10 cellular contexts compared by ENCODE assay signal in the genomic region with DNA sequence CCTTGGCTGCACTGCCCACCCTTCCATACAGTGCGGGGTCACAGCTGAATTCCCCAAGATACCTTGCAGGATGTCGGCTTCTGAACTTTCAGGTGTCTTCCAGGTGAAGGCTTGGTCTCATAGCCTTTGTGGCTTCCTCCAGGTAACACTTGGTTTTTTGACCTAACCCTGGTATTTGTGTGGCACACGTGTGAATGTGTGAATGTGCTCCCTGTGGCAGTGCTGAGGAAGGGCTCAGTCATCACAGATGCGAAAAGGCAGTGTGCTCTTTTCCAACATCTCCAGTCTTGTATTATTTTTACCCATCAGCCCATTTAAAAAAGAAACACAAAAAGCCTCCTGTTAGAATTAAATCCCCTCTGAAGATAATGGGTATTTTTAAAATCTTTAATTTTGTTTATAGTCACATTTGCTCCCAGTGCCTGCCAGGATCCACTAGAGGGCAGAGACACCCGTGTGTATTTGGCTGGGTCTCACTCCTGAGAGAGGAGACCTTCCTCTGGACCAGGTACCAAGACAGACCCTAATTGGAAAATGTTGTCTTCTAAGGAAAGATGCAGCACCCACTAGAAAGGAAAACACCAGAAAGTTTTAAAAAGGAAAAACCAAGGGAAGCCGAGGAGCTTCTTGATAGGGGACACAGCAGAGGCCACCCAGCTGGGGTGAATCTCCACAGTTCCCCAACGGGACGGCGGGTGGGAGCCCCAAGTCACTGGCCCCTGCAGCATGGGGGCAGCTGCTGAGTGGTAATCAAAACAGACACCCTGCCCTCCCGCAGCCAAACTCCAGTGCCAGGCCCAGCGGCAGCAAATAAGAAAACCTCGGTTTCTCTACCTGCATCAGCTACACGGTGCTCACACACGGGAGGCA. TPM values are rescaled to one million over a fixed set of nuclear protein-coding genes. Genes with fewer than 3 reads are reported as not detected.
DNase-seq lines count a peak whose midpoint lies in the region; ATAC-seq, FAIRE-seq and TF ChIP-seq lines count a peak whose summit lies in the region.
"Had no signal": no experiment of that assay in that cellular context is flagged by ENCODE, and none has a peak within 500 bp of the region (broad histone marks: within the 10 kb centered on the region; RNA-seq: fewer than 3 reads in every experiment).

No MANE protein-coding gene starts in this region.

- no peak overlapping the region for H3K4me3 ChIP-seq in HepG2 (replicated peaks in 1 of 3; ENCODE audit: insufficient read depth in 1 of 3, low read depth in 2 of 3, low read length in 3 of 3)

- no peaks in the 10 kb centered on the region for H3K9me3 ChIP-seq in HepG2 (ENCODE audit: low read length)

- TF ChIP-seq CTCF in HepG2 (CRISPR knock-in tag; IDR thresholded peaks at IDR 0.05) = peak; percentile 55

- intact Hi-C loops in HepG2 (cut with micrococcal nuclease; ENCODE audit: unreplicated experiment) = no loop called here

- no peaks in the 10 kb centered on the region for H3K36me3 ChIP-seq in HepG2 (replicated peaks in 1 of 2; ENCODE audit: control insufficient read depth in 1 of 2, insufficient read depth in 2 of 2, low read length in 2 of 2)

- TF ChIP-seq RAD21 in HepG2 (CRISPR knock-in tag; IDR thresholded peaks at IDR 0.05) = peak; percentile 33; the same call in 1 of the 2 replicates

- WGBS in HepG2 (ENCODE audit: low lambda C conversion rate) = 21% methylated on average over 14 of the region's 14 CpGs

- FAIRE-seq in HepG2 (lab: Jason Lieb, UNC) = no peak

- CTCF ChIA-PET in HepG2 (lab: Yijun Ruan, JAX; ENCODE audit: low intra/inter-chr PET ratio, low total read pairs) = interaction anchor here (0.8 to 3.1 kb wide), 4 partner anchors 123 to 618 kb away, joined by 4 to 22 read pairs (median 5); no protein-coding TSS in a partner anchor

- no TSS peak for BruUV-seq in HepG2 (replicated peaks; lab: Mats Ljungman, UMichigan)

- H3K27ac ChIP-seq in HepG2 (ENCODE audit: extremely low read length, insufficient read depth, low read length) = no peak overlapping the region

- in situ Hi-C loops in ACHN (cut with HindIII; ENCODE audit: low pct_ligation_motif_present, low pct_unique_long_range_greater_than_20kb, low sequenced_read_pairs) = no loop called here
- in situ Hi-C loops in HepG2 (cut with HindIII; ENCODE audit: extremely low pct_ligation_motif_present, low pct_unique_long_range_greater_than_20kb) = no loop called here

- H3K27me3 ChIP-seq in HepG2 (ENCODE audit: control insufficient read depth in 1 of 2, insufficient read depth in 2 of 2, low read length in 2 of 2) = peaks cover 2 to 9% of the 10 kb centered on the region in 2 experiments; a peak in 1 of 5 replicates

- no peak overlapping the region for H2AFZ ChIP-seq in HepG2 (ENCODE audit: low read length)

- no peak overlapping the region for H3K9ac ChIP-seq in HepG2 (ENCODE audit: insufficient read depth, low read depth, low read length)

- H3K4me2 ChIP-seq in HepG2 (ENCODE audit: low read depth, low read length) = no peak overlapping the region

- no peaks in the 10 kb centered on the region for H3K79me2 ChIP-seq in HepG2 (ENCODE audit: insufficient read depth, low read length)

- H3K4me1 ChIP-seq in HepG2 (ENCODE audit: insufficient read depth, low read length) = no peaks in the 10 kb centered on the region

- ATAC-seq in GM19397 (IDR thresholded peaks at IDR 0.05; ENCODE audit: unreplicated experiment) (peak; percentile 50), HepG2 (peak; percentile 76), GM21423 (IDR thresholded peaks at IDR 0.05; ENCODE audit: unreplicated experiment) (no peak)

- DNase-seq in ACHN (peak; percentile 39), astrocyte of the hippocampus (ENCODE audit: low read depth, low spot score) (peak; percentile 11), HepG2 (ENCODE audit: low spot score) (no peak), UCSD-AML1 (lab: John Stamatoyannopoulos, UW; ENCODE audit: unreplicated experiment) (no peak), SIG-M5 treated with dmso at 0.1 percent for 504 hours (lab: John Stamatoyannopoulos, UW; ENCODE audit: unreplicated experiment) (no peak), NCI-H2227 treated with DMSO at 0.1 percent for 48 hours (lab: John Stamatoyannopoulos, UW) (no peak)
- DNase-seq: hippocampal formation had no signal

- no peak for TF ChIP-seq POLR2A in HepG2 (IDR thresholded peaks at IDR 0.05; ENCODE audit: insufficient read depth in 1 of 2, low read depth in 2 of 2, low read length in 2 of 2)

- no peak for TF ChIP-seq EP300 in HepG2 (IDR thresholded peaks at IDR 0.05; ENCODE audit: low read depth in 2 of 2, low read length in 2 of 2)
- no peak for TF ChIP-seq EP300 in HepG2 (CRISPR knock-in tag; IDR thresholded peaks at IDR 0.05; ENCODE audit: borderline replicate concordance)

- H4K20me1 ChIP-seq in HepG2 (ENCODE audit: insufficient read depth, low read length) = no peaks in the 10 kb centered on the region

- POLR2A ChIA-PET in HepG2 (lab: Yijun Ruan, JAX) = no interaction called here

TF ChIP-seq in HepG2, 621 proteins besides CTCF, POLR2A, EP300 and RAD21:
- TF ChIP-seq SMC3 (IDR thresholded peaks at IDR 0.05; ENCODE audit: low read length) (peak; percentile 67), NAIF1 (CRISPR knock-in tag; IDR thresholded peaks at IDR 0.05; ENCODE audit: borderline replicate concordance) (no peak), STAG1 (CRISPR knock-in tag; IDR thresholded peaks at IDR 0.05) (peak; percentile 72)
TF ChIP-seq in HepG2: peak in this region for 2.

RNA-seq across cellular contexts. Expression of a gene that starts 27.7 kb away (rescaled TPM):
- total RNA-seq in HepG2 (2016; rRNA removed; fragmentation: Illumina TruSeq; extraction: Trizol) = 0.34 and 1.2 TPM in 2 replicates
- 0.53 TPM in 1 of 2 replicates, not detected in the other for total RNA-seq in HepG2 (2016; cell fraction: cytosol; rRNA removed; fragmentation: Illumina TruSeq; extraction: Trizol; ENCODE audit: low read depth)
- 0.56 and 0.84 TPM in 2 replicates for total RNA-seq in HepG2 (2016; cell fraction: insoluble cytoplasmic fraction; rRNA removed; fragmentation: Illumina TruSeq; extraction: Trizol)
- 0.28 and 0.40 TPM in 2 replicates for total RNA-seq in HepG2 (2016; cell fraction: membrane; rRNA removed; fragmentation: Illumina TruSeq; extraction: Trizol)
- total RNA-seq in HepG2 (2016; cell fraction: nucleus; rRNA removed; fragmentation: Illumina TruSeq; extraction: Trizol) = 0.53 and 0.62 TPM in 2 replicates
- polyA plus RNA-seq in HepG2 (2011; rRNA removed) = 3.5 and 3.9 TPM in 2 replicates
- polyA plus RNA-seq in HepG2 (2011; cell fraction: cytosol; rRNA removed) = 1.7 and 2.2 TPM in 2 replicates
- polyA plus RNA-seq in HepG2 (2011; cell fraction: nucleus; rRNA removed) = 3.6 and 4.3 TPM in 2 replicates
- 1.8 and 2.6 TPM in 2 replicates for polyA plus RNA-seq in HepG2 (2012)
- 0.07 and 0.27 TPM in 2 replicates for polyA plus RNA-seq in HepG2 (2016; cell fraction: cytosol; fragmentation: Illumina TruSeq; extraction: Trizol; ENCODE audit: low read depth)
- polyA plus RNA-seq in HepG2 (2016; cell fraction: insoluble cytoplasmic fraction; fragmentation: Illumina TruSeq; extraction: Trizol; ENCODE audit: low read depth) = 0.24 and 0.50 TPM in 2 replicates
- polyA plus RNA-seq in HepG2 (2016; cell fraction: membrane; fragmentation: Illumina TruSeq; extraction: Trizol; ENCODE audit: low read depth) = 0.15 and 0.45 TPM in 2 replicates
- 1.4 and 1.5 TPM in 2 replicates for polyA plus RNA-seq in HepG2 (2016; cell fraction: nucleus; fragmentation: Illumina TruSeq; extraction: Trizol; ENCODE audit: insufficient read depth, low read depth)
- 0.72 and 1.8 TPM in 2 replicates for polyA minus RNA-seq in HepG2 (2011; rRNA and poly(A)+ RNA removed; ENCODE audit: low replicate concordance)
- 3.2 and 5.4 TPM in 2 replicates for polyA minus RNA-seq in HepG2 (2011; cell fraction: cytosol; rRNA and poly(A)+ RNA removed)
- 5.7 and 7.6 TPM in 2 replicates for polyA minus RNA-seq in HepG2 (2011; cell fraction: nucleus; rRNA and poly(A)+ RNA removed)
- total RNA-seq: G401 had no signal

Comparison
In these comparisons a context has a peak if more than half of its experiments do, and no peak if none do; other contexts are left out.
1. DNase-seq: peak in ACHN (single experiment) and astrocyte of the hippocampus (single experiment); none in HepG2 (single experiment), UCSD-AML1 (single experiment), SIG-M5 treated with dmso at 0.1 percent for 504 hours (single experiment) and NCI-H2227 treated with DMSO at 0.1 percent for 48 hours (single experiment).